Comparison of ENCODE assay signal across 2 cellular contexts in the genomic region with DNA sequence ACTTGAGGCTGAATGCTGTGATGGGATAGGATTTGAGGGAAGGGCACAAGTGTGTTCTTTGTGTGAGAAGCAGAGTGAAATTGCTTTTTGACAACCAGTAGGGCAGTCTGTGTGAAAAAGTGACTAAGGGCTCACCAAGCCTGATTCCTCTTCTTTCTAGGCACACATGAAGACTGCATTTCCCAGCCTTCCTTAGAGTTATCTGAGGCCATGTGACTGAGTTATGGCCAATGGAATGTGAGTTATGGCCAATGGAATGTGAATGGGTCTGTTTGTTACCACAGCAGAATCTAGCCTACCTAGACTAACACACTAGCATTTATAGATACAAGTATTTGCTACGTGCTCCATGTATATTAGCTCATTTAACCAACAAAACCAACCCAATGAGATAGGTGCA.
A peak's percentile ranks its signal among the peaks of the same experiment; 100 is the strongest.
TF ChIP-seq lines count a peak whose summit lies in the region.

No MANE protein-coding gene starts in this region.

TF ChIP-seq in WTC11, 78 proteins besides CTCF, POLR2A, EP300 and RAD21 (continued from another document):
- TF ChIP-seq, protein P1, sequence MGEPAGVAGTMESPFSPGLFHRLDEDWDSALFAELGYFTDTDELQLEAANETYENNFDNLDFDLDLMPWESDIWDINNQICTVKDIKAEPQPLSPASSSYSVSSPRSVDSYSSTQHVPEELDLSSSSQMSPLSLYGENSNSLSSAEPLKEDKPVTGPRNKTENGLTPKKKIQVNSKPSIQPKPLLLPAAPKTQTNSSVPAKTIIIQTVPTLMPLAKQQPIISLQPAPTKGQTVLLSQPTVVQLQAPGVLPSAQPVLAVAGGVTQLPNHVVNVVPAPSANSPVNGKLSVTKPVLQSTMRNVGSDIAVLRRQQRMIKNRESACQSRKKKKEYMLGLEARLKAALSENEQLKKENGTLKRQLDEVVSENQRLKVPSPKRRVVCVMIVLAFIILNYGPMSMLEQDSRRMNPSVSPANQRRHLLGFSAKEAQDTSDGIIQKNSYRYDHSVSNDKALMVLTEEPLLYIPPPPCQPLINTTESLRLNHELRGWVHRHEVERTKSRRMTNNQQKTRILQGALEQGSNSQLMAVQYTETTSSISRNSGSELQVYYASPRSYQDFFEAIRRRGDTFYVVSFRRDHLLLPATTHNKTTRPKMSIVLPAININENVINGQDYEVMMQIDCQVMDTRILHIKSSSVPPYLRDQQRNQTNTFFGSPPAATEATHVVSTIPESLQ (CRISPR knock-in tag; IDR thresholded peaks at IDR 0.05) = no peak
- TF ChIP-seq, protein P2, sequence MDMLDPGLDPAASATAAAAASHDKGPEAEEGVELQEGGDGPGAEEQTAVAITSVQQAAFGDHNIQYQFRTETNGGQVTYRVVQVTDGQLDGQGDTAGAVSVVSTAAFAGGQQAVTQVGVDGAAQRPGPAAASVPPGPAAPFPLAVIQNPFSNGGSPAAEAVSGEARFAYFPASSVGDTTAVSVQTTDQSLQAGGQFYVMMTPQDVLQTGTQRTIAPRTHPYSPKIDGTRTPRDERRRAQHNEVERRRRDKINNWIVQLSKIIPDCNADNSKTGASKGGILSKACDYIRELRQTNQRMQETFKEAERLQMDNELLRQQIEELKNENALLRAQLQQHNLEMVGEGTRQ (CRISPR knock-in tag; IDR thresholded peaks at IDR 0.05) = peak; percentile 50; the same call in 1 of the 2 replicates
- TF ChIP-seq, protein P3, sequence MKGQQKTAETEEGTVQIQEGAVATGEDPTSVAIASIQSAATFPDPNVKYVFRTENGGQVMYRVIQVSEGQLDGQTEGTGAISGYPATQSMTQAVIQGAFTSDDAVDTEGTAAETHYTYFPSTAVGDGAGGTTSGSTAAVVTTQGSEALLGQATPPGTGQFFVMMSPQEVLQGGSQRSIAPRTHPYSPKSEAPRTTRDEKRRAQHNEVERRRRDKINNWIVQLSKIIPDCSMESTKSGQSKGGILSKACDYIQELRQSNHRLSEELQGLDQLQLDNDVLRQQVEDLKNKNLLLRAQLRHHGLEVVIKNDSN (CRISPR knock-in tag; IDR thresholded peaks at IDR 0.05) = peak; percentile 46; the same call in 1 of the 2 replicates
- no peak for TF ChIP-seq GABPB1 (CRISPR knock-in tag; IDR thresholded peaks at IDR 0.05)

TF ChIP-seq in H1, 55 proteins besides CTCF, POLR2A, EP300 and RAD21:
- 0 out of 2 replicates have a peak, but pooled peaks have one; percentile 44 for TF ChIP-seq TEAD4 (IDR thresholded peaks at IDR 0.05; ENCODE audit: low read depth, low read length)
- TF ChIP-seq, protein P4, sequence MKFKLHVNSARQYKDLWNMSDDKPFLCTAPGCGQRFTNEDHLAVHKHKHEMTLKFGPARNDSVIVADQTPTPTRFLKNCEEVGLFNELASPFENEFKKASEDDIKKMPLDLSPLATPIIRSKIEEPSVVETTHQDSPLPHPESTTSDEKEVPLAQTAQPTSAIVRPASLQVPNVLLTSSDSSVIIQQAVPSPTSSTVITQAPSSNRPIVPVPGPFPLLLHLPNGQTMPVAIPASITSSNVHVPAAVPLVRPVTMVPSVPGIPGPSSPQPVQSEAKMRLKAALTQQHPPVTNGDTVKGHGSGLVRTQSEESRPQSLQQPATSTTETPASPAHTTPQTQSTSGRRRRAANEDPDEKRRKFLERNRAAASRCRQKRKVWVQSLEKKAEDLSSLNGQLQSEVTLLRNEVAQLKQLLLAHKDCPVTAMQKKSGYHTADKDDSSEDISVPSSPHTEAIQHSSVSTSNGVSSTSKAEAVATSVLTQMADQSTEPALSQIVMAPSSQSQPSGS (IDR thresholded peaks at IDR 0.05; ENCODE audit: low read length) = no peak
